8 cellular contexts compared by ENCODE assay signal in the genomic region with DNA sequence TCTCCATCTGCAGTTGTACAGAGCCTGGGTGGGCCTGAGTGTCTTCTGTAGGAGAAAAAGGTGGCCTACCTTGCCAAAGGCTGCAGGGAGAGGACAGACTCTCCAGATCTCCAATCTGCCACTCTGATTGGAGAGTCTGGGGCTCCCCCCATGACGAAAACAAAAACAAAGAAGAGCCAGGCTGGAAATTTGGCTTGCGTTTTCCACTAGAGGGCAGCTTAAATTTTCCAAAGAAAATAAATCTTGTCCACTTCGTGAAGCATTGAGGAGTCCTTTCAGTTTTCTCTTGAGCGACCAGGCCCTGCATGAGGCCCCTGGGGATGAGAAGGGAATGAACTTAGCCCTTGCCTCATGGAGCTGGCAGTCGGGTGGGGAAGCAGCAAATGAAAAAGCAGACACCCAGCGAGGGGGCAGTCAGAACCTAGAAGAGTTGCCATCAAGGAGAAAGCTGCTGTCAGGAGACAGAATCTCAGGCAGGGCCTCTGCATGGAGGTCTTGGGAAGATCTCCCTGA. TPM values are rescaled to one million over a fixed set of nuclear protein-coding genes. Genes with fewer than 3 reads are reported as not detected.
A peak's percentile ranks its signal among the peaks of the same experiment; 100 is the strongest.
DNase-seq lines count a peak whose midpoint lies in the region; ATAC-seq and TF ChIP-seq lines count a peak whose summit lies in the region.

No MANE protein-coding gene starts in this region.

- H3K27me3 ChIP-seq in upper lobe of right lung, result no peaks in the 10 kb centered on the region

- intact Hi-C loops in upper lobe of right lung (cut with DNase I), result no loop called here

- no peak overlapping the region for H3K27ac ChIP-seq in 22Rv1
- no peak overlapping the region for H3K27ac ChIP-seq in upper lobe of right lung

- no peaks in the 10 kb centered on the region for H3K36me3 ChIP-seq in upper lobe of right lung

- no peak overlapping the region for H3K4me3 ChIP-seq in upper lobe of right lung

- no peaks in the 10 kb centered on the region for H3K4me1 ChIP-seq in upper lobe of right lung

- TF ChIP-seq CTCF in 22Rv1 (IDR thresholded peaks at IDR 0.05) (peak; percentile 54), GM20000 (IDR thresholded peaks at IDR 0.05; ENCODE audit: extremely low read depth, missing control alignments) (peak; percentile 3), upper lobe of right lung (IDR thresholded peaks at IDR 0.05) (peak; percentile 28), omental fat pad (IDR thresholded peaks at IDR 0.05) (no peak)

- no peaks in the 10 kb centered on the region for H3K9me3 ChIP-seq in upper lobe of right lung

- DNase-seq in GM20000 (ENCODE audit: low spot score) (no peak), SHP77 (lab: John Stamatoyannopoulos, UW) (peak; percentile 42 to 57), fibroblast of the conjunctiva (ENCODE audit: low read depth) (peak; percentile 38), upper lobe of right lung (no peak), germinal center (ENCODE audit: low spot score) (no peak), omental fat pad (ENCODE audit: low spot score) (no peak)

- ATAC-seq in upper lobe of right lung, result no peak
- no peak for ATAC-seq in GM18858 (IDR thresholded peaks at IDR 0.05; ENCODE audit: unreplicated experiment)
- no peak for ATAC-seq in omental fat pad (ENCODE audit: low FRiP score)

RNA-seq across cellular contexts. Expression of a gene that starts 8.2 kb away (rescaled TPM):
- total RNA-seq in upper lobe of right lung, result 1.0 TPM
- 1 to 10 TPM in 2 of 4 donors, under 1 TPM in 1, not detected in 1; 0.84 to 2.9 (median 1.9) TPM for total RNA-seq in omental fat pad

RNA-seq across cellular contexts. Expression of a gene that starts 59.6 kb away (rescaled TPM):
- total RNA-seq in upper lobe of right lung (87.6 TPM), omental fat pad (10 to 100 TPM; 49.4 to 74.5 (median 63.0) TPM)

Comparison
In these comparisons a context has a peak if more than half of its experiments do, and no peak if none do; other contexts are left out.
1. CTCF ChIP-seq: peak in 22Rv1 (single experiment), GM20000 (single experiment) and upper lobe of right lung (single experiment); none in omental fat pad (0 of 3).
2. DNase-seq: peak in SHP77 (2 of 2) and fibroblast of the conjunctiva (single experiment); none in GM20000 (single experiment), upper lobe of right lung (single experiment), germinal center (single experiment) and omental fat pad (single experiment).